In the genomic region with DNA sequence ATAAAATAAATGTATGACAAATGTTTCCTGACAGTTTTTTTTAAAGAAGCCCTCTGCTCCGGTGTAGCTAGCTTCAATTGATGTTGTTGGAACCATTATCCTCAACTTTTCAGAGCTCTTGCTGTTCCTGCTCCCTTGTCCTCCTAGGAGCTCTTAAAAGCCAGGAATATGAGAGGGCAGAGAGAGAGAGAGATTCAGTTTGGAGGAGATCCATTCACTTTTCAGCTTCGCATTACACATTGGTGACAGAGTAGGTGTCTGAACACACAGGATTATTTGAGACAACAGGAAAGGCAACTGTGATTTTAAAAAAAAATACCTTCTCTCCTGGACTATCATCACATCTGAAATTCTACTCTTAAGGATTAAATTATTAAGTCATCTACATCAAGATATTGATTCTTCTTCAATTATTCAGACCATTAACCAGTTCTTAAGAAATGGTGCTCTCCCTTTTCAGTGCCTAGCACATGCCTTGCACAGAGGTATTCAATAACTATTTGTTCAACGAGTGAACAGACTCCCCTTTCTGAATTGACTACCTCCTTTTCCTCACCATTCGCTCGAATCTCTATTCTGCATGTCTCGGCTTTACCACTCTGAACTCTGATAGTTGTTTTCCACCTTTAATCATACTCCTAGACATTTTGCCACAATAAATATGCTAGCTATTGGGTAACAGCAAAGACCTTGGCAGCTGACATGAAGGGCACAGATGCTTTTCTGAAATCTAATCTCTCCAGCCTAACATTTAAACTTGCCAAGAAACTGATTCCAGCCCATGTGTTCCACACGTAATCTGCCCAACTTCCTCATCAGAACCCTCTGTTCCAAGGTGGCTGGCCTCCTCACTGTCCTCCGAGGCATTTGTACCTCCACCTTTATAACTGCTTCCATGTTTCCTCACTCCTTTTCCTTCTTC, we compare ENCODE assay signal across 1 cellular context.
TF ChIP-seq lines count a peak whose summit lies in the region.

No MANE protein-coding gene starts in this region.

TF ChIP-seq in K562, 482 proteins besides CTCF, POLR2A, EP300 and RAD21:
- TF ChIP-seq, protein P1, sequence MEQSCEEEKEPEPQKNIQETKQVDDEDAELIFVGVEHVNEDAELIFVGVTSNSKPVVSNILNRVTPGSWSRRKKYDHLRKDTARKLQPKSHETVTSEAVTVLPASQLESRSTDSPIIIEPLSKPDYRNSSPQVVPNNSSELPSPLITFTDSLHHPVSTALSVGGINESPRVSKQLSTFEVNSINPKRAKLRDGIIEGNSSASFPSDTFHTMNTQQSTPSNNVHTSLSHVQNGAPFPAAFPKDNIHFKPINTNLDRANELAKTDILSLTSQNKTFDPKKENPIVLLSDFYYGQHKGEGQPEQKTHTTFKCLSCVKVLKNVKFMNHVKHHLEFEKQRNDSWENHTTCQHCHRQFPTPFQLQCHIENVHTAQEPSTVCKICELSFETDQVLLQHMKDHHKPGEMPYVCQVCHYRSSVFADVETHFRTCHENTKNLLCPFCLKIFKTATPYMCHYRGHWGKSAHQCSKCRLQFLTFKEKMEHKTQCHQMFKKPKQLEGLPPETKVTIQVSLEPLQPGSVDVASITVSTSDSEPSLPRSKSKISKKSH (CRISPR knock-in tag; IDR thresholded peaks at IDR 0.05), result no peak
- TF ChIP-seq SMAD3 (CRISPR knock-in tag; conservative IDR thresholded peaks at IDR 0.05), result no peak
- no peak for TF ChIP-seq SNIP1 (IDR thresholded peaks at IDR 0.05; ENCODE audit: low read depth)
- TF ChIP-seq GTF2A2 (tag; IDR thresholded peaks at IDR 0.05), result no peak
- no peak for TF ChIP-seq PCBP1 (IDR thresholded peaks at IDR 0.05; ENCODE audit: low read depth, low read length, poor library complexity, severe bottlenecking)
- no peak for TF ChIP-seq BRF1 (IDR thresholded peaks at IDR 0.05; ENCODE audit: borderline replicate concordance, extremely low read depth, insufficient read length)
- no peak for TF ChIP-seq ZC3H8 (IDR thresholded peaks at IDR 0.05)
- TF ChIP-seq TBP (optimal IDR thresholded peaks at IDR 0.05; ENCODE audit: low read depth, low read length), result no peak
- TF ChIP-seq CBFA2T3 (IDR thresholded peaks at IDR 0.05), result no peak
- no peak for TF ChIP-seq ELF1 (tag; IDR thresholded peaks at IDR 0.05)
- no peak for TF ChIP-seq ZNF57 (CRISPR knock-in tag; IDR thresholded peaks at IDR 0.05)
